In the genomic region with DNA sequence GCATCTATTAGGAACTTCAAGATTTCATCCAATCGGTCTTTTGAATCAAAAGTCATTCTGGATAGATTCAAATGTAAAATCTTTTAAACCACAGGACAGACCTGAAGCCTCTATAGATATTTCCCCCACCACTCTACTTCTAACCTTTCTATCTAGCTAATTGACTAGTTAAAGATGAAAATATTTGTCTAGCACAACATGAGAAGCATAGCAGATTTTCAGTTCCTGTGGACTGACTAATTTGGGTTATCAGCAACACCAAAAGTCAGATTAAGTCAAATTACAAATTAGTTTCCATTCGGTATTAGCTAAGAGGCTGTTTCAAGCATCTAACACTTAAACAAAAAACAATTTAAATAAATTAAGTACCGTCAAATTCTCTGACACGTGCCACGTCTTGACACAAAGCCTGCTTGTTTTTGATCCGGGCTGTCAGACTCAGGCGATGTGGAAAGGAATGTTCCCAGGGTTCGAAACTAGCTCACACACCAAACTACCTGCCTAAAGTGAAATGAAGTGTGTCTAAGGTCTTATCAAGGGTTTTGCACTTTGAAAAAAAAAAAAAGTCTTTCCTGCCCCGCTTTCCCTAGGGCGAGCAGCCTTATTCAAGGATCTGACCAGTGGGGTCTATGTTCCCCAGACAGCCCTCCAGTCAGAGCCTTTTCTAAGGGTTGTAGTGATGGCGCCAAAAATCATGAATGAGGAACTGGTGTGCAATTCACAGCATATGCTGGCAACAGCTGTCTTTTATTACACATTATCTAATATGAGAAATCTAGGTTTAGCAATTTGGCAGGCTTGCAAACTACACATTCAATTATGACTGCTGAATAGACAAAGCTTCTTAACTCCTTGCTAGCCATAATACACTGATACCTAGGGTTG, we compare ENCODE assay signal across 8 cellular contexts. TPM values are rescaled to one million over a fixed set of nuclear protein-coding genes. Genes with fewer than 3 reads are reported as not detected.
DNase-seq lines count a peak whose midpoint lies in the region; ATAC-seq, FAIRE-seq and TF ChIP-seq lines count a peak whose summit lies in the region.

No MANE protein-coding gene starts in this region.

- H3K4me1 Mint-ChIP-seq in activated naive CD8-positive, alpha-beta T cell (ENCODE audit: low read depth): peaks cover 16% of the 10 kb centered on the region
- peaks cover 23% of the 10 kb centered on the region for H3K4me1 Mint-ChIP-seq in progenitor cell of endocrine pancreas (ENCODE audit: low read depth)

- no peaks in the 10 kb centered on the region for H3K27me3 ChIP-seq in liver (ENCODE audit: control insufficient read depth in 4 of 4, insufficient read depth in 4 of 4, low read length in 3 of 4)
- peaks cover 0 to 6% of the 10 kb centered on the region in 2 experiments; a peak in 1 of 5 replicates for H3K27me3 ChIP-seq in HepG2 (ENCODE audit: control insufficient read depth in 1 of 2, insufficient read depth in 2 of 2, low read length in 2 of 2)

- H3K27ac Mint-ChIP-seq in activated naive CD8-positive, alpha-beta T cell: peak overlapping the region; percentile 99
- H3K27ac Mint-ChIP-seq in progenitor cell of endocrine pancreas: no peak overlapping the region

- no peaks in the 10 kb centered on the region for H3K79me2 ChIP-seq in HepG2 (ENCODE audit: insufficient read depth, low read length)

- TF ChIP-seq EP300 in HepG2 (IDR thresholded peaks at IDR 0.05; ENCODE audit: low read depth in 2 of 2, low read length in 2 of 2) (no peak), HepG2 (CRISPR knock-in tag; IDR thresholded peaks at IDR 0.05; ENCODE audit: borderline replicate concordance) (no peak)

- WGBS in liver: 58% methylated on average over 11 of the region's 11 CpGs
- WGBS in HepG2 (ENCODE audit: low lambda C conversion rate): 35% methylated on average over 11 of the region's 11 CpGs

- no peaks in the 10 kb centered on the region for H3K4me1 ChIP-seq in liver (ENCODE audit: control insufficient read depth in 4 of 4, insufficient read depth in 4 of 4, low read length in 3 of 4)
- no peaks in the 10 kb centered on the region for H3K4me1 ChIP-seq in HepG2 (ENCODE audit: insufficient read depth, low read length)

- H3K9ac ChIP-seq in liver (ENCODE audit: low read depth in 1 of 2, low read length in 2 of 2) (peak overlapping the region in 1 of 2 donors; percentile 4), HepG2 (ENCODE audit: insufficient read depth, low read depth, low read length) (no peak overlapping the region)

- no peaks in the 10 kb centered on the region for H3K9me3 ChIP-seq in liver (ENCODE audit: control insufficient read depth in 4 of 4, low read length in 3 of 4)
- no peaks in the 10 kb centered on the region for H3K9me3 ChIP-seq in HepG2 (ENCODE audit: low read length)

- H3K36me3 ChIP-seq in liver (ENCODE audit: control insufficient read depth in 4 of 4, insufficient read depth in 3 of 4, low read depth in 1 of 4, low read length in 3 of 4) (no peaks in the 10 kb centered on the region), HepG2 (replicated peaks in 1 of 2; ENCODE audit: control insufficient read depth in 1 of 2, insufficient read depth in 2 of 2, low read length in 2 of 2) (no peaks in the 10 kb centered on the region)

- H3K4me3 ChIP-seq in liver (ENCODE audit: low read depth in 1 of 3, low read length in 3 of 3) (no peak overlapping the region), HepG2 (replicated peaks in 1 of 3; ENCODE audit: insufficient read depth in 1 of 3, low read depth in 2 of 3, low read length in 3 of 3) (no peak overlapping the region), skin epidermis (peak overlapping the region; percentile 15 to 36 (median 34))

- no peak for TF ChIP-seq POLR2A in HepG2 (IDR thresholded peaks at IDR 0.05; ENCODE audit: insufficient read depth in 1 of 2, low read depth in 2 of 2, low read length in 2 of 2)
- TF ChIP-seq POLR2A in H54 (IDR thresholded peaks at IDR 0.05; ENCODE audit: low read depth, low read length): no peak

- H3K9me3 Mint-ChIP-seq in activated naive CD8-positive, alpha-beta T cell (ENCODE audit: low read depth): no peaks in the 10 kb centered on the region
- no peaks in the 10 kb centered on the region for H3K9me3 Mint-ChIP-seq in progenitor cell of endocrine pancreas (ENCODE audit: low read depth)

- no peak overlapping the region for H3K4me2 ChIP-seq in HepG2 (ENCODE audit: low read depth, low read length)

- H3K27ac ChIP-seq in liver (ENCODE audit: low read depth in 1 of 2, low read length in 2 of 2) (peak overlapping the region; percentile 7 to 36), HepG2 (ENCODE audit: extremely low read length, insufficient read depth, low read length) (no peak overlapping the region), skin epidermis (peak overlapping the region in 13 of 21 experiments; percentile 17 to 90 (median 64))

- no TSS peak for BruUV-seq in HepG2 (replicated peaks; lab: Mats Ljungman, UMichigan)

- peak overlapping the region; percentile 99 for H3K4me3 Mint-ChIP-seq in activated naive CD8-positive, alpha-beta T cell
- no peak overlapping the region for H3K4me3 Mint-ChIP-seq in progenitor cell of endocrine pancreas (ENCODE audit: low read depth)

- intact Hi-C loops in HepG2 (cut with micrococcal nuclease; ENCODE audit: unreplicated experiment): no loop called here

- POLR2A ChIA-PET in HepG2 (lab: Yijun Ruan, JAX): no interaction called here

- FAIRE-seq in HepG2 (lab: Jason Lieb, UNC) (no peak), H54 (lab: Jason Lieb, UNC) (no peak)

- no peaks in the 10 kb centered on the region for H3K27me3 Mint-ChIP-seq in activated naive CD8-positive, alpha-beta T cell
- no peaks in the 10 kb centered on the region for H3K27me3 Mint-ChIP-seq in progenitor cell of endocrine pancreas

- no peaks in the 10 kb centered on the region for H4K20me1 ChIP-seq in HepG2 (ENCODE audit: insufficient read depth, low read length)

- CTCF ChIA-PET in HepG2 (lab: Yijun Ruan, JAX; ENCODE audit: low intra/inter-chr PET ratio, low total read pairs): no interaction called here

- H3K36me3 Mint-ChIP-seq in activated naive CD8-positive, alpha-beta T cell: peaks cover 64% of the 10 kb centered on the region
- H3K36me3 Mint-ChIP-seq in progenitor cell of endocrine pancreas (ENCODE audit: insufficient read depth): no peaks in the 10 kb centered on the region

- TF ChIP-seq CTCF in liver (IDR thresholded peaks at IDR 0.05; ENCODE audit: low read depth, low read length, missing input control): no peak
- TF ChIP-seq CTCF in HepG2 (CRISPR knock-in tag; IDR thresholded peaks at IDR 0.05): no peak
- TF ChIP-seq CTCF in progenitor cell of endocrine pancreas (IDR thresholded peaks at IDR 0.05; ENCODE audit: unreplicated experiment): no peak

- H2AFZ ChIP-seq in HepG2 (ENCODE audit: low read length): no peak overlapping the region

- in situ Hi-C loops in HepG2 (cut with HindIII; ENCODE audit: extremely low pct_ligation_motif_present, low pct_unique_long_range_greater_than_20kb): no loop called here

- ATAC-seq in HepG2: no peak
- peak; percentile 4 for ATAC-seq in HG03469 (IDR thresholded peaks at IDR 0.05; ENCODE audit: unreplicated experiment)

- DNase-seq in HepG2 (ENCODE audit: low spot score) (no peak), activated gamma-delta T cell treated with Interleukin-2 at 50 U/mL for 16 hours (no peak), progenitor cell of endocrine pancreas (ENCODE audit: low spot score, unreplicated experiment) (no peak), H54 (ENCODE audit: insufficient read length, low spot score) (no peak)

- no peak for TF ChIP-seq RAD21 in liver (IDR thresholded peaks at IDR 0.05)
- TF ChIP-seq RAD21 in HepG2 (CRISPR knock-in tag; IDR thresholded peaks at IDR 0.05): no peak

TF ChIP-seq in liver, 16 proteins besides CTCF, POLR2A, EP300 and RAD21:
- TF ChIP-seq, protein P1, sequence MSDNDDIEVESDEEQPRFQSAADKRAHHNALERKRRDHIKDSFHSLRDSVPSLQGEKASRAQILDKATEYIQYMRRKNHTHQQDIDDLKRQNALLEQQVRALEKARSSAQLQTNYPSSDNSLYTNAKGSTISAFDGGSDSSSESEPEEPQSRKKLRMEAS (IDR thresholded peaks at IDR 0.05): no peak
- no peak for TF ChIP-seq FOXA1 (IDR thresholded peaks at IDR 0.05)

TF ChIP-seq in HepG2, 621 proteins besides CTCF, POLR2A, EP300 and RAD21 (continues in another document):
- TF ChIP-seq ATAD3A (CRISPR knock-in tag; IDR thresholded peaks at IDR 0.05): no peak

RNA-seq across cellular contexts. Expression of gene CYTIP, which starts 4.7 kb away (rescaled TPM):
- 1 to 10 TPM; 2.4 to 5.5 TPM for total RNA-seq in liver
- 1 to 10 TPM; 1.6 to 1.8 TPM for polyA plus RNA-seq in liver
- not detected in 2 replicates for total RNA-seq in HepG2 (2016; rRNA removed; fragmentation: Illumina TruSeq; extraction: Trizol)
- total RNA-seq in HepG2 (2016; cell fraction: cytosol; rRNA removed; fragmentation: Illumina TruSeq; extraction: Trizol; ENCODE audit: low read depth): not detected in 2 replicates
- not detected in 2 replicates for total RNA-seq in HepG2 (2016; cell fraction: insoluble cytoplasmic fraction; rRNA removed; fragmentation: Illumina TruSeq; extraction: Trizol)
- not detected in 2 replicates for total RNA-seq in HepG2 (2016; cell fraction: membrane; rRNA removed; fragmentation: Illumina TruSeq; extraction: Trizol)
- not detected in 2 replicates for total RNA-seq in HepG2 (2016; cell fraction: nucleus; rRNA removed; fragmentation: Illumina TruSeq; extraction: Trizol)
- not detected in 2 replicates for polyA plus RNA-seq in HepG2 (2011; rRNA removed)
- polyA plus RNA-seq in HepG2 (2011; cell fraction: cytosol; rRNA removed): 0.03 TPM in 1 of 2 replicates, not detected in the other
- not detected in 2 replicates for polyA plus RNA-seq in HepG2 (2011; cell fraction: nucleus; rRNA removed)
- polyA plus RNA-seq in HepG2 (2012): not detected in 2 replicates
- not detected in 2 replicates for polyA plus RNA-seq in HepG2 (2016; cell fraction: cytosol; fragmentation: Illumina TruSeq; extraction: Trizol; ENCODE audit: low read depth)
- polyA plus RNA-seq in HepG2 (2016; cell fraction: insoluble cytoplasmic fraction; fragmentation: Illumina TruSeq; extraction: Trizol; ENCODE audit: low read depth): not detected in 2 replicates
- not detected in 2 replicates for polyA plus RNA-seq in HepG2 (2016; cell fraction: membrane; fragmentation: Illumina TruSeq; extraction: Trizol; ENCODE audit: low read depth)
- not detected in 2 replicates for polyA plus RNA-seq in HepG2 (2016; cell fraction: nucleus; fragmentation: Illumina TruSeq; extraction: Trizol; ENCODE audit: insufficient read depth, low read depth)
- 0.75 TPM in 1 of 2 replicates, not detected in the other for polyA minus RNA-seq in HepG2 (2011; rRNA and poly(A)+ RNA removed; ENCODE audit: low replicate concordance)
- polyA minus RNA-seq in HepG2 (2011; cell fraction: cytosol; rRNA and poly(A)+ RNA removed): not detected in 2 replicates
- not detected in 2 replicates for polyA minus RNA-seq in HepG2 (2011; cell fraction: nucleus; rRNA and poly(A)+ RNA removed)
- total RNA-seq in progenitor cell of endocrine pancreas: 0.14 and 0.27 TPM in 2 replicates

Comparison
In these comparisons a context has a peak if more than half of its experiments do, and no peak if none do; other contexts are left out.
1. H3K4me3 ChIP-seq: peak in skin epidermis (7 of 7); none in liver (0 of 3) and HepG2 (0 of 3).